Comparison of ENCODE assay signal across 8 cellular contexts in the genomic region with DNA sequence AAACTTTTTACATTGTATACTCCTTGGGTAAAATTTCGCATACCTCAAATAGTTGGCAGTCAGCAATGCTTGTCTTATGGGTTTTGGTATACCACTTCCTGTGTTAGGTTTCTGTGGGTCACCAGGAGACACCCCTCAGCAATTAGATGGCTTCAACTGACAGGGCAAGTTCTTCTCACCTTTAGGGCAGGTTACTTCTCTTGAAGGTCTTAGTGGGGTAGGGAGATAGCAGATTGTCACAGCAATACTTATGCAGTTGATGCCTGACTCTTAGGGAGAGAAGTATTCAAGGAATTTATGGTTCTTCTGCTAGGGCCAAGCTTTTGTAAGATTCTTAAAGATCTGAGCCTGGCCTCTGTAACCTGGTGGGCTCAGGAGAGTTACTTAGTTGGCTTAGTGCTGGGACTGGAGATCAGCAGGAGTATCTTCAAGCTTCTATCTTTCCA. TPM values are rescaled to one million over a fixed set of nuclear protein-coding genes. Genes with fewer than 3 reads are reported as not detected.
DNase-seq lines count a peak whose midpoint lies in the region; ATAC-seq and TF ChIP-seq lines count a peak whose summit lies in the region.

No MANE protein-coding gene starts in this region.

- H3K27ac Mint-ChIP-seq in activated CD4-positive, alpha-beta T cell treated with anti-CD3 and anti-CD28 coated beads, Interleukin-2, amount 10 ng/mL, durations not matched to agents 24 days and 14 days: no peak overlapping the region
- peak overlapping the region; percentile 1 for H3K27ac Mint-ChIP-seq in activated CD8-positive, alpha-beta T cell treated with anti-CD3 and anti-CD28 coated beads for 36 hours

- no peaks in the 10 kb centered on the region for H3K36me3 ChIP-seq in tibial nerve

- no peak for TF ChIP-seq POLR2A in tibial nerve (IDR thresholded peaks at IDR 0.05)

- H3K9me3 Mint-ChIP-seq in activated CD4-positive, alpha-beta T cell treated with anti-CD3 and anti-CD28 coated beads, Interleukin-2, amount 10 ng/mL, durations not matched to agents 24 days and 14 days: no peaks in the 10 kb centered on the region
- peaks cover 4% of the 10 kb centered on the region for H3K9me3 Mint-ChIP-seq in activated CD8-positive, alpha-beta T cell treated with anti-CD3 and anti-CD28 coated beads for 36 hours

- peaks cover 41% of the 10 kb centered on the region for H3K4me1 Mint-ChIP-seq in activated CD4-positive, alpha-beta T cell treated with anti-CD3 and anti-CD28 coated beads, Interleukin-2, amount 10 ng/mL, durations not matched to agents 24 days and 14 days
- H3K4me1 Mint-ChIP-seq in activated CD8-positive, alpha-beta T cell treated with anti-CD3 and anti-CD28 coated beads for 36 hours (ENCODE audit: low read depth): peaks cover 68% of the 10 kb centered on the region

- peak overlapping the region in 1 of 4 donors; percentile 1 for H3K27ac ChIP-seq in tibial nerve

- ATAC-seq in HG03280 (IDR thresholded peaks at IDR 0.05; ENCODE audit: unreplicated experiment) (peak; percentile 74), esophagus mucosa (no peak)
- ATAC-seq in activated CD8-positive, alpha-beta T cell treated with anti-CD3 and anti-CD28 coated beads for 36 hours: peak; percentile 83

- H3K4me3 ChIP-seq in tibial nerve: no peak overlapping the region

- no peak for TF ChIP-seq EP300 in tibial nerve (IDR thresholded peaks at IDR 0.05)

- H3K36me3 Mint-ChIP-seq in activated CD4-positive, alpha-beta T cell treated with anti-CD3 and anti-CD28 coated beads, Interleukin-2, amount 10 ng/mL, durations not matched to agents 24 days and 14 days (ENCODE audit: low read depth): peaks cover 7% of the 10 kb centered on the region
- H3K36me3 Mint-ChIP-seq in activated CD8-positive, alpha-beta T cell treated with anti-CD3 and anti-CD28 coated beads for 36 hours (ENCODE audit: low read depth): peaks cover 4% of the 10 kb centered on the region

- H3K27me3 ChIP-seq in tibial nerve: no peaks in the 10 kb centered on the region

- peaks cover 3 to 95% (median 9%) of the 10 kb centered on the region in 4 donors for H3K4me1 ChIP-seq in tibial nerve

- no peak for TF ChIP-seq CTCF in activated CD8-positive, alpha-beta T cell treated with anti-CD3 and anti-CD28 coated beads for 36 hours (IDR thresholded peaks at IDR 0.05)
- TF ChIP-seq CTCF in tibial nerve (IDR thresholded peaks at IDR 0.05): no peak

- POLR2A ChIA-PET in activated CD8-positive, alpha-beta T cell treated with anti-CD3 and anti-CD28 coated beads for 36 hours (lab: Charles Lee): interaction anchor here (0.6 kb wide), 1 partner anchor 36 kb away, joined by 3 read pairs; no protein-coding TSS in a partner anchor

- no peaks in the 10 kb centered on the region for H3K9me3 ChIP-seq in tibial nerve

- peak; percentile 82 for DNase-seq in activated CD4-positive, alpha-beta T cell treated with anti-CD3 and anti-CD28 coated beads, Interleukin-2, amount 10 ng/mL, durations not matched to agents 24 days and 14 days
- DNase-seq in activated CD4-positive, alpha-beta T cell treated with anti-CD3 and anti-CD28 coated beads, Interleukin-2, amount 50 U/mL, for 48 hours: no peak
- DNase-seq in activated CD8-positive, alpha-beta T cell treated with anti-CD3 and anti-CD28 coated beads for 36 hours: peak; percentile 62
- DNase-seq in kidney tubule cell (ENCODE audit: low spot score): peak; percentile 81
- no peak for DNase-seq in NCI-H510A treated with DMSO at 0.1 percent for 48 hours (lab: John Stamatoyannopoulos, UW)
- DNase-seq in tibial nerve (ENCODE audit: low spot score in 2 of 2): no peak

- H3K27me3 Mint-ChIP-seq in activated CD4-positive, alpha-beta T cell treated with anti-CD3 and anti-CD28 coated beads, Interleukin-2, amount 10 ng/mL, durations not matched to agents 24 days and 14 days: no peaks in the 10 kb centered on the region
- no peaks in the 10 kb centered on the region for H3K27me3 Mint-ChIP-seq in activated CD8-positive, alpha-beta T cell treated with anti-CD3 and anti-CD28 coated beads for 36 hours

- 74 to 80% methylated on average over 1 of the region's 1 CpG for WGBS in tibial nerve, 2 donors

- H3K4me3 Mint-ChIP-seq in activated CD4-positive, alpha-beta T cell treated with anti-CD3 and anti-CD28 coated beads, Interleukin-2, amount 10 ng/mL, durations not matched to agents 24 days and 14 days: no peak overlapping the region
- no peak overlapping the region for H3K4me3 Mint-ChIP-seq in activated CD8-positive, alpha-beta T cell treated with anti-CD3 and anti-CD28 coated beads for 36 hours

- CTCF ChIA-PET in activated CD8-positive, alpha-beta T cell treated with anti-CD3 and anti-CD28 coated beads for 36 hours (lab: Charles Lee): interaction anchor here (1.3 kb wide), 1 partner anchor 46 kb away, joined by 3 read pairs; no protein-coding TSS in a partner anchor

- intact Hi-C loops in activated CD4-positive, alpha-beta T cell treated with anti-CD3 and anti-CD28 coated beads, Interleukin-2, amount 10 ng/mL, durations not matched to agents 24 days and 14 days (cut with micrococcal nuclease): loop anchor here (5.0 kb wide), 1 partner anchor 263 kb away; no protein-coding TSS in a partner anchor
- intact Hi-C loops in activated CD8-positive, alpha-beta T cell treated with anti-CD3 and anti-CD28 coated beads for 36 hours (cut with micrococcal nuclease): no loop called here

RNA-seq across cellular contexts. Expression of gene MKLN1, which starts 42.9 kb away (rescaled TPM):
- 38.3 and 38.8 TPM in 2 replicates for total RNA-seq in activated CD4-positive, alpha-beta T cell treated with anti-CD3 and anti-CD28 coated beads, Interleukin-2, amount 10 ng/mL, durations not matched to agents 24 days and 14 days
- 10 to 100 TPM; 38.5 TPM for total RNA-seq in activated CD8-positive, alpha-beta T cell treated with anti-CD3 and anti-CD28 coated beads for 36 hours
- total RNA-seq in tibial nerve (100 to 1,000 TPM in 1 of 4 donors, 10 to 100 TPM in 3; 86.4 to 143 (median 95.0) TPM), esophagus mucosa (26.7 TPM)

Comparison
In these comparisons a context has a peak if more than half of its experiments do, and no peak if none do; other contexts are left out.
1. DNase-seq: peak in activated CD4-positive, alpha-beta T cell treated with anti-CD3 and anti-CD28 coated beads, Interleukin-2, amount 10 ng/mL, durations not matched to agents 24 days and 14 days (single experiment), activated CD8-positive, alpha-beta T cell treated with anti-CD3 and anti-CD28 coated beads for 36 hours (single experiment) and kidney tubule cell (single experiment); none in activated CD4-positive, alpha-beta T cell treated with anti-CD3 and anti-CD28 coated beads, Interleukin-2, amount 50 U/mL, for 48 hours (0 of 2), NCI-H510A treated with DMSO at 0.1 percent for 48 hours (single experiment) and tibial nerve (0 of 2).